In the genomic region with DNA sequence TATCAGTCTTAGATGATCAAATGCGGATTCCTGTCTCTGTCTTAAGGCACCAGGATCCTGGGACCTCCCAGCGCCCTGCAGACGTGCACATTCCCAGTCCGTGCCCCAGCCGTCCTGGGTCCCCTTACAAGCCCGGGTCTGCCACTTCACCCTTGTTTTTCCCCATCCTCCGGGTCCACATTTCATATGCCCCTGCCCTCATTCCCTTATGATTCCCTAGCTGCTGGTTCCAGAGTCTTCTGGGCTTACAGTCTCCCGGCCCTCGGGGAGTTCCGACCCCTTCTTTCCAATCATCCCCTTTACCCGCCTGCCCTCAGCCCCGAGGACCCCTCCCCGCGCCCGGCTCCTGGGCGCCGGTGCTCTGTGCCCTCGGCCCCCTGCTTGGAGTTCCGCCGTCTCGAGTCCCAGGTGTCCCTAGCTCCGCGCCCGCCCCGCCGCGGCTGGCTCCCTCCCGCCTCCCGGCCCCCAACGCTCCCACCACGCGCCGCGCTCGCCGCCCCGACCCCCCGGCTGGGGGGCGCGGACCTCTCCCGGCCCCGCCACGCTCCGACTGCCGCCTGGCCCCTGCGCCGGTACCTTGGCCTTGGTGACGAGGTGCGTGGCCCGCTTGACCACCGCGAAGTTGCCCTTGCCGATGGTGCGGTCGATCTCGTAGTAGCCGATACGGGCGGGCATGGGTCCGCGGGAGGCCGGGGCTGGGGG, we compare ENCODE assay signal across 8 cellular contexts. TPM values are rescaled to one million over a fixed set of nuclear protein-coding genes. Genes with fewer than 3 reads are reported as not detected.
DNase-seq lines count a peak whose midpoint lies in the region; ATAC-seq and TF ChIP-seq lines count a peak whose summit lies in the region.

No MANE protein-coding gene starts in this region.

- TF ChIP-seq CTCF in OCI-LY3 (IDR thresholded peaks at IDR 0.05; ENCODE audit: low read depth, low read length) (no peak), adrenal gland (IDR thresholded peaks at IDR 0.05) (no peak)

- H3K36me3 ChIP-seq in OCI-LY3 (replicated peaks; ENCODE audit: low read depth, low read length), result peaks cover 5% of the 10 kb centered on the region
- no peaks in the 10 kb centered on the region for H3K36me3 ChIP-seq in adrenal gland (replicated peaks in 1 of 2)

- H3K4me2 ChIP-seq in OCI-LY3 (ENCODE audit: low read length), result peak overlapping the region; percentile 88

- H3K27ac ChIP-seq in OCI-LY3 (ENCODE audit: low read length), result peak overlapping the region; percentile 48
- H3K27ac ChIP-seq in adrenal gland, result peak overlapping the region in 4 of 5 donors; percentile 83 to 99 (median 92)
- H3K27ac ChIP-seq in right cardiac atrium (ENCODE audit: low read length), result peak overlapping the region; percentile 79

- ATAC-seq in Right ventricle myocardium inferior (peak; percentile 1), HG02938 (IDR thresholded peaks at IDR 0.05; ENCODE audit: unreplicated experiment) (peak; percentile 22), right cardiac atrium (peak; percentile 2 to 4)

- peak overlapping the region; percentile 89 for H3K4me3 ChIP-seq in OCI-LY3 (ENCODE audit: low read length)
- peak overlapping the region; percentile 75 to 99 (median 85) for H3K4me3 ChIP-seq in adrenal gland
- peak overlapping the region; percentile 58 for H3K4me3 ChIP-seq in right cardiac atrium (ENCODE audit: low read length)

- intact Hi-C loops in Right ventricle myocardium inferior (cut with DNase I), result loop anchor here (5.0 kb wide), 3 partner anchors 140 to 230 kb away; partner anchors contain the start of gene CEP164
- intact Hi-C loops in cardiac septum (cut with DNase I), result loop anchor here (2.0 to 5.0 kb wide), 2 partner anchors 123 to 210 kb away; no protein-coding TSS in a partner anchor
- intact Hi-C loops in adrenal gland (cut with DNase I), result loop anchor here in 1 of 2 donors (10.0 kb wide), 1 partner anchor 63 kb away; no protein-coding TSS in a partner anchor
- intact Hi-C loops in right cardiac atrium (cut with DNase I), result loop anchor here in 2 of 4 donors (5.0 to 10.0 kb wide), 2 partner anchors 103 to 210 kb away; no protein-coding TSS in a partner anchor

- H3K27me3 ChIP-seq in OCI-LY3 (ENCODE audit: low read depth, low read length), result no peaks in the 10 kb centered on the region
- H3K27me3 ChIP-seq in adrenal gland, result no peaks in the 10 kb centered on the region
- no peaks in the 10 kb centered on the region for H3K27me3 ChIP-seq in right cardiac atrium (ENCODE audit: control insufficient read depth, insufficient read depth)

- peak overlapping the region; percentile 66; the same call in 1 of the 2 replicates for H2AFZ ChIP-seq in OCI-LY3 (ENCODE audit: low read depth, low read length)

- 1 to 2% (median 1%) methylated on average over 14 to 62 of the region's 62 CpGs for WGBS in adrenal gland, 4 donors
- WGBS in right cardiac atrium, result under 1% methylated on average over 62 of the region's 62 CpGs

- no peak for TF ChIP-seq POLR2A in adrenal gland (IDR thresholded peaks at IDR 0.05)

- H3K4me1 ChIP-seq in OCI-LY3 (ENCODE audit: low read length), result peaks cover 50% of the 10 kb centered on the region
- H3K4me1 ChIP-seq in adrenal gland (replicated peaks in 1 of 2), result peaks cover 22 to 52% of the 10 kb centered on the region in 2 donors
- H3K4me1 ChIP-seq in right cardiac atrium (ENCODE audit: control insufficient read depth, insufficient read depth, low read length), result peaks cover 13% of the 10 kb centered on the region

- DNase-seq in Right ventricle myocardium inferior (ENCODE audit: missing footprints) (peak; percentile 78), cardiac septum (ENCODE audit: low spot score) (no peak), adrenal gland (peak; percentile 42 to 69 (median 50)), right cardiac atrium (peak in 2 of 3 donors; percentile 66 to 79), putamen (ENCODE audit: low spot score) (peak; percentile 47), NCI-H2196 treated with DMSO at 0.1 percent for 48 hours (lab: John Stamatoyannopoulos, UW; ENCODE audit: unreplicated experiment) (no peak)

- H3K79me2 ChIP-seq in OCI-LY3 (ENCODE audit: low read length), result peaks cover 54% of the 10 kb centered on the region

- H4K20me1 ChIP-seq in OCI-LY3 (ENCODE audit: insufficient read depth, low read length), result peaks cover 31% of the 10 kb centered on the region

- peak overlapping the region; percentile 83 for H3K9ac ChIP-seq in OCI-LY3 (ENCODE audit: low read length)

- no peaks in the 10 kb centered on the region for H3K9me3 ChIP-seq in OCI-LY3 (ENCODE audit: insufficient read depth, low read length)
- H3K9me3 ChIP-seq in adrenal gland (replicated peaks in 1 of 3), result no peaks in the 10 kb centered on the region
- H3K9me3 ChIP-seq in right cardiac atrium (ENCODE audit: control insufficient read depth, low read length), result no peaks in the 10 kb centered on the region

RNA-seq across cellular contexts. Expression of gene SIK3, which starts 0.5 kb away (rescaled TPM):
- total RNA-seq in Right ventricle myocardium inferior (28.7 TPM), cardiac septum (47.4 TPM), adrenal gland (100 to 1,000 TPM in 1 of 8 donors, 10 to 100 TPM in 7; 14.6 to 176 (median 31.5) TPM), right cardiac atrium (10 to 100 TPM; 34.2 to 46.6 (median 36.9) TPM)
- polyA plus RNA-seq in adrenal gland (10 to 100 TPM; 11.7 to 21.6 (median 11.9) TPM), right cardiac atrium (13.4 TPM)

RNA-seq across cellular contexts. Expression of gene PAFAH1B2, which starts 46.4 kb away (rescaled TPM):
- total RNA-seq in Right ventricle myocardium inferior, result 52.3 TPM
- total RNA-seq in cardiac septum, result 68.9 TPM
- total RNA-seq in adrenal gland, result 100 to 1,000 TPM in 4 of 8 donors, 10 to 100 TPM in 4; 81.0 to 132 (median 102) TPM
- 10 to 100 TPM; 19.6 to 85.8 (median 29.5) TPM for polyA plus RNA-seq in adrenal gland
- 10 to 100 TPM; 52.6 to 68.1 (median 57.5) TPM for total RNA-seq in right cardiac atrium
- polyA plus RNA-seq in right cardiac atrium, result 20.4 TPM

Comparison
In these comparisons a context has a peak if more than half of its experiments do, and no peak if none do; other contexts are left out.
1. DNase-seq: peak in Right ventricle myocardium inferior (single experiment), adrenal gland (7 of 7), right cardiac atrium (2 of 3) and putamen (single experiment); none in cardiac septum (single experiment) and NCI-H2196 treated with DMSO at 0.1 percent for 48 hours (single experiment).
2. Peak in every context shown above with its lines, with median percentiles within 50 percentile points of each other: ATAC-seq, H3K27ac ChIP-seq and H3K4me3 ChIP-seq.